In genomic region chr19:35120898-35121297, GRCh38 we compare ENCODE assay signal across 1 cellular context.
TF ChIP-seq lines count a peak whose summit lies in the region.

No MANE protein-coding gene starts in this region.

TF ChIP-seq in A549, 52 proteins besides CTCF, POLR2A, EP300 and RAD21:
- no peak for TF ChIP-seq NPAS2 (CRISPR knock-in tag; IDR thresholded peaks at IDR 0.05; ENCODE audit: borderline replicate concordance)
- no peak for TF ChIP-seq RFX5 (IDR thresholded peaks at IDR 0.05)
- TF ChIP-seq GATA3 (IDR thresholded peaks at IDR 0.05; ENCODE audit: borderline replicate concordance), result no peak
- no peak for TF ChIP-seq ATOH8 (CRISPR knock-in tag; IDR thresholded peaks at IDR 0.05; ENCODE audit: low read depth)
